ENCODE assay signal across 35 cellular contexts in genomic region chr10:25425776-25426175, GRCh38.
"Had no signal": no experiment of that assay in that cellular context is flagged by ENCODE, and none has a peak within 500 bp of the region (broad histone marks: within the 10 kb centered on the region; RNA-seq: fewer than 3 reads in every experiment).

No MANE protein-coding gene starts in this region.

- H3K9me3 ChIP-seq: MG63 had no signal

- H3K27me3 ChIP-seq: MG63 had no signal

- H3K4me2 ChIP-seq: KMS-11 had no signal

- H3K9ac ChIP-seq: KMS-11 had no signal

- H3K36me3 ChIP-seq: MG63 had no signal

- H3K27ac ChIP-seq: KMS-11 had no signal

- H3K4me3 ChIP-seq: MG63 had no signal

- DNase-seq: Karpas-422, Kasumi-1, KG1, MG63, MM.1S, MV-4-11, NCI-H1048, NCI-H1092, NCI-H1092 treated with DMSO at 0.1 percent for 48 hours, NCI-H1105, NCI-H1105 treated with DMSO at 0.1 percent for 48 hours, NCI-H1417, NCI-H1417 treated with DMSO at 0.1 percent for 48 hours, NCI-H1436, NCI-H1436 treated with DMSO at 0.1 percent for 48 hours, NCI-H146, NCI-H1694, NCI-H1694 treated with DMSO at 0.1 percent for 48 hours, NCI-H187, NCI-H187 treated with DMSO at 0.1 percent for 48 hours, NCI-H1930, NCI-H2029, NCI-H2029 treated with DMSO at 0.1 percent for 48 hours, NCI-H2081, NCI-H2081 treated with DMSO at 0.1 percent for 48 hours, NCI-H2107, NCI-H2171, NCI-H2171 treated with DMSO at 0.1 percent for 48 hours, NCI-H2227 treated with DMSO at 0.1 percent for 48 hours, NCI-H226, NCI-H345, NCI-H446, NCI-H446 treated with DMSO at 0.1 percent for 48 hours, NCI-H510A had no signal
